Comparison of ENCODE assay signal across 33 cellular contexts in genomic region chr18:58034370-58034769, GRCh38.
"Had no signal": no experiment of that assay in that cellular context is flagged by ENCODE, and none has a peak within 500 bp of the region (broad histone marks: within the 10 kb centered on the region; RNA-seq: fewer than 3 reads in every experiment).

No MANE protein-coding gene starts in this region.

- DNase-seq: activated B cell treated with CpG ODN at 0.5 μM for 24 hours; activated CD4-positive, alpha-beta memory T cell treated with anti-CD3 and anti-CD28 coated beads for 36 hours; activated CD4-positive, alpha-beta T cell treated with anti-CD3 and anti-CD28 coated beads for 4 hours; activated CD4-positive, alpha-beta T cell treated with anti-CD3 and anti-CD28 coated beads, Interleukin-2, amount 10 ng/mL, durations not matched to agents 24 days and 14 days; activated CD4-positive, alpha-beta T cell treated with anti-CD3 and anti-CD28 coated beads, Interleukin-2, amount 50 U/mL, for 1 hour; activated CD4-positive, alpha-beta T cell treated with anti-CD3 and anti-CD28 coated beads, Interleukin-2, amount 50 U/mL, for 4 hours; activated CD4-positive, CD25-positive, alpha-beta regulatory T cell treated with anti-CD3 and anti-CD28 coated beads, Interleukin-2, amount 50 U/mL, for 72 hours; activated CD8-positive, alpha-beta memory T cell treated with anti-CD3 and anti-CD28 coated beads, Interleukin-2, amount 50 U/mL, for 4 hours; activated CD8-positive, alpha-beta T cell treated with anti-CD3 and anti-CD28 coated beads for 36 hours; activated effector memory CD4-positive, alpha-beta T cell treated with anti-CD3 and anti-CD28 coated beads, Interleukin-2, amount 50 U/mL, for 16 hours; activated gamma-delta T cell treated with Interleukin-2 at 50 U/mL for 16 hours; activated naive CD4-positive, alpha-beta T cell; activated naive CD4-positive, alpha-beta T cell treated with anti-CD3 and anti-CD28 coated beads for 36 hours; activated naive CD4-positive, alpha-beta T cell treated with anti-CD3 and anti-CD28 coated beads, Interleukin-2, amount 50 U/mL, for 16 hours; activated naive CD8-positive, alpha-beta T cell treated with anti-CD3 and anti-CD28 coated beads for 36 hours; activated T-cell treated with anti-CD3 and anti-CD28 coated beads for 4 hours; activated T-cell treated with anti-CD3 and anti-CD28 coated beads, Interleukin-2, amount 50 U/mL, for 1 hour; activated T-cell treated with anti-CD3 and anti-CD28 coated beads, Interleukin-2, amount 50 U/mL, for 4 hours; activated T-cell treated with anti-CD3 and anti-CD28 coated beads, Interleukin-2, amount 50 U/mL, for 72 hours; adrenal gland; amniotic stem cell; aorta; body of pancreas; brain microvascular endothelial cell; central memory CD4-positive, alpha-beta T cell; T-helper 2 cell; T-helper 9 cell had no signal

- H3K27ac ChIP-seq: adrenal gland, body of pancreas, brain microvascular endothelial cell, breast epithelium, VCaP had no signal

- H3K27me3 ChIP-seq: adrenal gland, body of pancreas, brain microvascular endothelial cell had no signal

- ATAC-seq: activated CD8-positive, alpha-beta T cell treated with anti-CD3 and anti-CD28 coated beads for 36 hours; activated naive CD4-positive, alpha-beta T cell treated with anti-CD3 and anti-CD28 coated beads, Interleukin-2, amount 50 U/mL, for 72 hours; activated T-cell treated with anti-CD3 and anti-CD28 coated beads, Interleukin-2, amount 50 U/mL, for 4 hours; activated T-cell treated with anti-CD3 and anti-CD28 coated beads, Interleukin-2, amount 50 U/mL, for 72 hours; activated T-helper 17 cell treated with anti-CD3 and anti-CD28 coated beads, Interleukin-2, amount 50 U/mL, for 72 hours; body of pancreas had no signal

- H3K36me3 ChIP-seq: adrenal gland, brain microvascular endothelial cell, breast epithelium had no signal

- H3K4me3 ChIP-seq: adrenal gland, body of pancreas, breast epithelium had no signal

- H3K9me3 ChIP-seq: adrenal gland, body of pancreas, breast epithelium had no signal

- FAIRE-seq: astrocyte, TTC549 had no signal

- H3K4me1 ChIP-seq: adrenal gland, body of pancreas, breast epithelium had no signal
